8 cellular contexts compared by ENCODE assay signal in the genomic region with DNA sequence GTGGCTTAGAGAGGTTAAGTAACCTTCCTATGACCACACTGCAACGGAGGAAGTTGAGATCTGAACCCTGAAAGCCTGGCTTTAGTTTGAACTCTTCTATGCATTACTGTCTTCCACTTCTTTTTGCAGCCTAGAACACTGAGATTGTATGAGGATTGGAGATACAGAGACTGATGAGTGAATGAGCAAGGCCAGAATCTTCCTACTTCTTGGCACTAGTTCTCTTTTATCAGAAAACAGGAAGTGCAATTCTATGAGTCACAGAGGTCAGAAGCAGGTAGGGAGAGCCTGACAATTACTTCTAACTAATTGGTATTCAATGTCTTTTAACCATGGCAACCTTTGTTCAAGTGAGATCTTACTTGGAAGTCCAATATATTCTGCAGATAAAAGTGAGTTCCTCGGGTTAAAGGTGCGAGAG.
DNase-seq lines count a peak whose midpoint lies in the region; ATAC-seq and TF ChIP-seq lines count a peak whose summit lies in the region.

No MANE protein-coding gene starts in this region.

- no peaks in the 10 kb centered on the region for H3K36me3 ChIP-seq in naive thymus-derived CD4-positive, alpha-beta T cell (ENCODE audit: control insufficient read depth in 2 of 3, insufficient read depth in 3 of 3, low read length in 3 of 3)
- H3K36me3 ChIP-seq in tibial nerve: no peaks in the 10 kb centered on the region

- peak overlapping the region in 7 of 9 donors; percentile 1 to 69 (median 38) for H3K27ac Mint-ChIP-seq in naive thymus-derived CD4-positive, alpha-beta T cell

- DNase-seq in SKM-1 (lab: John Stamatoyannopoulos, UW; ENCODE audit: unreplicated experiment) (peak; percentile 95), NCI-H2107 (lab: John Stamatoyannopoulos, UW) (no peak), tibial nerve (ENCODE audit: low spot score in 2 of 2) (no peak), hypothalamus (lab: John Stamatoyannopoulos, UW) (no peak)
- no peak for DNase-seq in naive thymus-derived CD4-positive, alpha-beta T cell
- no peak for DNase-seq in stimulated activated CD4-positive, alpha-beta T cell treated with anti-CD3 and anti-CD28 coated beads, Interleukin-2, amount 100 ng/mL, for 24 hours

- CTCF ChIA-PET in naive thymus-derived CD4-positive, alpha-beta T cell (lab: Charles Lee): interaction anchor here (0.6 kb wide), 1 partner anchor 19 kb away, joined by 5 read pairs; no protein-coding TSS in a partner anchor

- H3K27me3 Mint-ChIP-seq in naive thymus-derived CD4-positive, alpha-beta T cell: no peaks in the 10 kb centered on the region

- WGBS in tibial nerve, 2 donors: 66 to 71% methylated on average over 3 of the region's 3 CpGs

- POLR2A ChIA-PET in naive thymus-derived CD4-positive, alpha-beta T cell (lab: Charles Lee): no interaction called here

- no peak for TF ChIP-seq EP300 in tibial nerve (IDR thresholded peaks at IDR 0.05)

- H3K9me3 ChIP-seq in naive thymus-derived CD4-positive, alpha-beta T cell (ENCODE audit: control insufficient read depth in 2 of 3, low read length in 3 of 3): no peaks in the 10 kb centered on the region
- H3K9me3 ChIP-seq in tibial nerve: peaks cover 0 to 5% (median 0%) of the 10 kb centered on the region in 4 donors

- intact Hi-C loops in naive thymus-derived CD4-positive, alpha-beta T cell (cut with micrococcal nuclease): no loop called here

- TF ChIP-seq CTCF in tibial nerve (IDR thresholded peaks at IDR 0.05): no peak

- TF ChIP-seq POLR2A in tibial nerve (IDR thresholded peaks at IDR 0.05): no peak

- ATAC-seq in GM18858 (IDR thresholded peaks at IDR 0.05; ENCODE audit: unreplicated experiment): peak; percentile 72
- ATAC-seq in HG02973 (IDR thresholded peaks at IDR 0.05; ENCODE audit: unreplicated experiment): peak; percentile 63
- ATAC-seq in naive thymus-derived CD4-positive, alpha-beta T cell: peak; percentile 74

- peak overlapping the region in 1 of 10 donors; percentile 48 for H3K4me3 Mint-ChIP-seq in naive thymus-derived CD4-positive, alpha-beta T cell

- H3K36me3 Mint-ChIP-seq in naive thymus-derived CD4-positive, alpha-beta T cell: peaks cover 0 to 6% (median 0%) of the 10 kb centered on the region in 5 donors

- H3K4me1 Mint-ChIP-seq in naive thymus-derived CD4-positive, alpha-beta T cell: peaks cover 6 to 38% (median 12%) of the 10 kb centered on the region in 7 donors

- peaks cover 0 to 7% of the 10 kb centered on the region in 2 donors for H3K4me1 ChIP-seq in naive thymus-derived CD4-positive, alpha-beta T cell (ENCODE audit: control insufficient read depth in 2 of 2, insufficient read depth in 2 of 2, low read length in 2 of 2)
- peaks cover 0 to 5% (median 0%) of the 10 kb centered on the region in 4 donors for H3K4me1 ChIP-seq in tibial nerve

- no peak overlapping the region for H3K27ac ChIP-seq in naive thymus-derived CD4-positive, alpha-beta T cell (ENCODE audit: low read depth, low read length)
- H3K27ac ChIP-seq in tibial nerve: no peak overlapping the region

- H3K4me3 ChIP-seq in naive thymus-derived CD4-positive, alpha-beta T cell (ENCODE audit: low read length): no peak overlapping the region
- no peak overlapping the region for H3K4me3 ChIP-seq in tibial nerve

- no peaks in the 10 kb centered on the region for H3K27me3 ChIP-seq in naive thymus-derived CD4-positive, alpha-beta T cell (ENCODE audit: control insufficient read depth in 2 of 2, insufficient read depth in 2 of 2, low read length in 2 of 2)
- H3K27me3 ChIP-seq in tibial nerve: no peaks in the 10 kb centered on the region

- H3K9me3 Mint-ChIP-seq in naive thymus-derived CD4-positive, alpha-beta T cell: peaks cover 0 to 7% (median 0%) of the 10 kb centered on the region in 11 donors
